In the genomic region with DNA sequence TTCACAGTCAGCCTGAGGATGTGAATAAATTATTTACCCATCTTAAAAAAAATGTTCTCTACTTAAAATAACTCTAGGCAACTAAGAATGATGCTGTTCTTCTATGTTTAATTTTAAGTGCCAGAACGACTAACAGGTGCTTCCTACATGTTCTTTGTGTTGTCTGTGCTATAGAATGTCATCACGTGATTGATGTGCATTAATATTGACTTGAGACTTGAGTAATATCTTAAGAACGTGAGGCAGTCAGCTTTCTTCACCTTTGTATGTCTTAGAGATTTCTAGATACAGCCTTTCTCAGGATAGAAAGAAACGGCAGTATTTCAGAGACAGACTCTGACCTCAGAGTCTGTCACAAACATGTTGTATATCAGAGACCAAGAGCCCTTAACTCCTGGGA, we compare ENCODE assay signal across 16 cellular contexts.
"Had no signal": no experiment of that assay in that cellular context is flagged by ENCODE, and none has a peak within 500 bp of the region (broad histone marks: within the 10 kb centered on the region; RNA-seq: fewer than 3 reads in every experiment).

No MANE protein-coding gene starts in this region.

- H3K4me1 ChIP-seq: esophagus squamous epithelium, sigmoid colon, stomach, upper lobe of right lung had no signal

- H3K27me3 ChIP-seq: esophagus squamous epithelium, hepatocyte, sigmoid colon, stomach, upper lobe of right lung had no signal

- H3K9me3 ChIP-seq: esophagus squamous epithelium, sigmoid colon, stomach, thoracic aorta, upper lobe of right lung had no signal

- H3K4me3 ChIP-seq: esophagus squamous epithelium, hepatocyte, lung, sigmoid colon, stomach, thoracic aorta, upper lobe of right lung had no signal

- H3K79me2 ChIP-seq: hepatocyte had no signal

- H3K27ac ChIP-seq: esophagus squamous epithelium, hepatocyte, sigmoid colon, stomach, thoracic aorta, upper lobe of right lung had no signal

- ATAC-seq: upper lobe of right lung had no signal

- H3K4me2 ChIP-seq: hepatocyte had no signal

- DNase-seq: activated CD4-positive, alpha-beta T cell treated with anti-CD3 and anti-CD28 coated beads, Interleukin-2, amount 50 U/mL, for 1 hour; activated CD8-positive, alpha-beta memory T cell treated with anti-CD3 and anti-CD28 coated beads for 24 hours; activated naive CD4-positive, alpha-beta T cell; activated naive CD8-positive, alpha-beta T cell treated with anti-CD3 and anti-CD28 coated beads, Interleukin-2, amount 10 ng/mL, durations not matched to agents 7 days and 5 days; central memory CD4-positive, alpha-beta T cell; cortex of kidney; effector CD4-positive, alpha-beta T cell; esophagus squamous epithelium; islet precursor cell; sigmoid colon; stimulated activated CD4-positive, alpha-beta T cell treated with anti-CD3 and anti-CD28 coated beads, Interleukin-1b, Interleukin-23, amount 100 ng/mL, for 48 hours; stomach; upper lobe of right lung had no signal

- H2AFZ ChIP-seq: hepatocyte had no signal

- H3K36me3 ChIP-seq: esophagus squamous epithelium, sigmoid colon, stomach, thoracic aorta, upper lobe of right lung had no signal
